1 cellular context compared by ENCODE assay signal in genomic region chr16:88597856-88598491, GRCh38.
A peak's percentile ranks its signal among the peaks of the same experiment; 100 is the strongest.
TF ChIP-seq lines count a peak whose summit lies in the region.

No MANE protein-coding gene starts in this region.

TF ChIP-seq in HepG2, 621 proteins besides CTCF, POLR2A, EP300 and RAD21 (continued from another document and continues in another):
- peak; percentile 91 for TF ChIP-seq PAXIP1 (CRISPR knock-in tag; conservative IDR thresholded peaks at IDR 0.05)
- no peak for TF ChIP-seq ZNF878 (CRISPR knock-in tag; IDR thresholded peaks at IDR 0.05)
- no peak for TF ChIP-seq ZNF790 (CRISPR knock-in tag; IDR thresholded peaks at IDR 0.05; ENCODE audit: borderline replicate concordance)
- no peak for TF ChIP-seq KDM3A (CRISPR knock-in tag; IDR thresholded peaks at IDR 0.05; ENCODE audit: low read depth)
- TF ChIP-seq, protein P1, sequence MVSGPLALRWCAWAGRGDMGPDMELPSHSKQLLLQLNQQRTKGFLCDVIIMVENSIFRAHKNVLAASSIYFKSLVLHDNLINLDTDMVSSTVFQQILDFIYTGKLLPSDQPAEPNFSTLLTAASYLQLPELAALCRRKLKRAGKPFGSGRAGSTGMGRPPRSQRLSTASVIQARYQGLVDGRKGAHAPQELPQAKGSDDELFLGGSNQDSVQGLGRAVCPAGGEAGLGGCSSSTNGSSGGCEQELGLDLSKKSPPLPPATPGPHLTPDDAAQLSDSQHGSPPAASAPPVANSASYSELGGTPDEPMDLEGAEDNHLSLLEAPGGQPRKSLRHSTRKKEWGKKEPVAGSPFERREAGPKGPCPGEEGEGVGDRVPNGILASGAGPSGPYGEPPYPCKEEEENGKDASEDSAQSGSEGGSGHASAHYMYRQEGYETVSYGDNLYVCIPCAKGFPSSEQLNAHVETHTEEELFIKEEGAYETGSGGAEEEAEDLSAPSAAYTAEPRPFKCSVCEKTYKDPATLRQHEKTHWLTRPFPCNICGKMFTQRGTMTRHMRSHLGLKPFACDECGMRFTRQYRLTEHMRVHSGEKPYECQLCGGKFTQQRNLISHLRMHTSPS (CRISPR knock-in tag; IDR thresholded peaks at IDR 0.05; ENCODE audit: low read depth) = peak; percentile 66; the same call in 1 of the 2 replicates
- 0 out of 2 replicates have a peak, but pooled peaks have one; percentile 48 for TF ChIP-seq MEF2D (CRISPR knock-in tag; IDR thresholded peaks at IDR 0.05)
- TF ChIP-seq, protein P2, sequence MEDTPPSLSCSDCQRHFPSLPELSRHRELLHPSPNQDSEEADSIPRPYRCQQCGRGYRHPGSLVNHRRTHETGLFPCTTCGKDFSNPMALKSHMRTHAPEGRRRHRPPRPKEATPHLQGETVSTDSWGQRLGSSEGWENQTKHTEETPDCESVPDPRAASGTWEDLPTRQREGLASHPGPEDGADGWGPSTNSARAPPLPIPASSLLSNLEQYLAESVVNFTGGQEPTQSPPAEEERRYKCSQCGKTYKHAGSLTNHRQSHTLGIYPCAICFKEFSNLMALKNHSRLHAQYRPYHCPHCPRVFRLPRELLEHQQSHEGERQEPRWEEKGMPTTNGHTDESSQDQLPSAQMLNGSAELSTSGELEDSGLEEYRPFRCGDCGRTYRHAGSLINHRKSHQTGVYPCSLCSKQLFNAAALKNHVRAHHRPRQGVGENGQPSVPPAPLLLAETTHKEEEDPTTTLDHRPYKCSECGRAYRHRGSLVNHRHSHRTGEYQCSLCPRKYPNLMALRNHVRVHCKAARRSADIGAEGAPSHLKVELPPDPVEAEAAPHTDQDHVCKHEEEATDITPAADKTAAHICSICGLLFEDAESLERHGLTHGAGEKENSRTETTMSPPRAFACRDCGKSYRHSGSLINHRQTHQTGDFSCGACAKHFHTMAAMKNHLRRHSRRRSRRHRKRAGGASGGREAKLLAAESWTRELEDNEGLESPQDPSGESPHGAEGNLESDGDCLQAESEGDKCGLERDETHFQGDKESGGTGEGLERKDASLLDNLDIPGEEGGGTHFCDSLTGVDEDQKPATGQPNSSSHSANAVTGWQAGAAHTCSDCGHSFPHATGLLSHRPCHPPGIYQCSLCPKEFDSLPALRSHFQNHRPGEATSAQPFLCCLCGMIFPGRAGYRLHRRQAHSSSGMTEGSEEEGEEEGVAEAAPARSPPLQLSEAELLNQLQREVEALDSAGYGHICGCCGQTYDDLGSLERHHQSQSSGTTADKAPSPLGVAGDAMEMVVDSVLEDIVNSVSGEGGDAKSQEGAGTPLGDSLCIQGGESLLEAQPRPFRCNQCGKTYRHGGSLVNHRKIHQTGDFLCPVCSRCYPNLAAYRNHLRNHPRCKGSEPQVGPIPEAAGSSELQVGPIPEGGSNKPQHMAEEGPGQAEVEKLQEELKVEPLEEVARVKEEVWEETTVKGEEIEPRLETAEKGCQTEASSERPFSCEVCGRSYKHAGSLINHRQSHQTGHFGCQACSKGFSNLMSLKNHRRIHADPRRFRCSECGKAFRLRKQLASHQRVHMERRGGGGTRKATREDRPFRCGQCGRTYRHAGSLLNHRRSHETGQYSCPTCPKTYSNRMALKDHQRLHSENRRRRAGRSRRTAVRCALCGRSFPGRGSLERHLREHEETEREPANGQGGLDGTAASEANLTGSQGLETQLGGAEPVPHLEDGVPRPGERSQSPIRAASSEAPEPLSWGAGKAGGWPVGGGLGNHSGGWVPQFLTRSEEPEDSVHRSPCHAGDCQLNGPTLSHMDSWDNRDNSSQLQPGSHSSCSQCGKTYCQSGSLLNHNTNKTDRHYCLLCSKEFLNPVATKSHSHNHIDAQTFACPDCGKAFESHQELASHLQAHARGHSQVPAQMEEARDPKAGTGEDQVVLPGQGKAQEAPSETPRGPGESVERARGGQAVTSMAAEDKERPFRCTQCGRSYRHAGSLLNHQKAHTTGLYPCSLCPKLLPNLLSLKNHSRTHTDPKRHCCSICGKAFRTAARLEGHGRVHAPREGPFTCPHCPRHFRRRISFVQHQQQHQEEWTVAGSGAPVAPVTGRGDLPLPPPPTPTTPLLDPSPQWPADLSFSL (CRISPR knock-in tag; IDR thresholded peaks at IDR 0.05) = no peak
- 0 out of 2 replicates have a peak, but pooled peaks have one; percentile 33 for TF ChIP-seq ZNF317 (CRISPR knock-in tag; IDR thresholded peaks at IDR 0.05)
- peak; percentile 52; the same call in 1 of the 2 replicates for TF ChIP-seq ZNF350 (CRISPR knock-in tag; IDR thresholded peaks at IDR 0.05; ENCODE audit: borderline replicate concordance, low read depth)
- TF ChIP-seq ZNF670 (CRISPR knock-in tag; IDR thresholded peaks at IDR 0.05; ENCODE audit: borderline replicate concordance) = no peak
- TF ChIP-seq, protein P3, sequence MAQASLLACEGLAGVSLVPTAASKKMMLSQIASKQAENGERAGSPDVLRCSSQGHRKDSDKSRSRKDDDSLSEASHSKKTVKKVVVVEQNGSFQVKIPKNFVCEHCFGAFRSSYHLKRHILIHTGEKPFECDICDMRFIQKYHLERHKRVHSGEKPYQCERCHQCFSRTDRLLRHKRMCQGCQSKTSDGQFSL (CRISPR knock-in tag; IDR thresholded peaks at IDR 0.05) = peak; percentile 66; the same call in 1 of the 2 replicates
- peak; percentile 76; the same call in 1 of the 2 replicates for TF ChIP-seq MYC (CRISPR knock-in tag; IDR thresholded peaks at IDR 0.05; ENCODE audit: borderline replicate concordance)
- TF ChIP-seq ATF5 (CRISPR knock-in tag; IDR thresholded peaks at IDR 0.05; ENCODE audit: low read depth) = 0 out of 2 replicates have a peak, but pooled peaks have one; percentile 51
- TF ChIP-seq ZMYM2 (CRISPR knock-in tag; IDR thresholded peaks at IDR 0.05) = no peak
- peak; percentile 71 for TF ChIP-seq NR2C2 (CRISPR knock-in tag; IDR thresholded peaks at IDR 0.05; ENCODE audit: borderline replicate concordance)
- TF ChIP-seq ZNF292 (CRISPR knock-in tag; IDR thresholded peaks at IDR 0.05; ENCODE audit: borderline replicate concordance, low read depth) = peak; percentile 78; the same call in 1 of the 2 replicates
- peak; percentile 40; the same call in 1 of the 2 replicates for TF ChIP-seq ZNF205 (CRISPR knock-in tag; IDR thresholded peaks at IDR 0.05)
- no peak for TF ChIP-seq SOX13 (IDR thresholded peaks at IDR 0.05)
- TF ChIP-seq SOX13 (CRISPR knock-in tag; conservative IDR thresholded peaks at IDR 0.05 in 1 of 2, IDR thresholded peaks at IDR 0.05 in 1 of 2) = peak in 1 of 2 experiments; percentile 37; a peak in 1 of 4 replicates
- peak; percentile 32; the same call in 1 of the 2 replicates for TF ChIP-seq BCL6 (CRISPR knock-in tag; IDR thresholded peaks at IDR 0.05)
- TF ChIP-seq PITX1 (CRISPR knock-in tag; IDR thresholded peaks at IDR 0.05) = peak; percentile 80
- peak; percentile 85; the same call in 1 of the 2 replicates for TF ChIP-seq NR2F2 (IDR thresholded peaks at IDR 0.05; ENCODE audit: borderline replicate concordance, low read depth)
- peak; percentile 71; the same call in 1 of the 2 replicates for TF ChIP-seq HDAC1 (CRISPR knock-in tag; IDR thresholded peaks at IDR 0.05)
- TF ChIP-seq, protein P4, sequence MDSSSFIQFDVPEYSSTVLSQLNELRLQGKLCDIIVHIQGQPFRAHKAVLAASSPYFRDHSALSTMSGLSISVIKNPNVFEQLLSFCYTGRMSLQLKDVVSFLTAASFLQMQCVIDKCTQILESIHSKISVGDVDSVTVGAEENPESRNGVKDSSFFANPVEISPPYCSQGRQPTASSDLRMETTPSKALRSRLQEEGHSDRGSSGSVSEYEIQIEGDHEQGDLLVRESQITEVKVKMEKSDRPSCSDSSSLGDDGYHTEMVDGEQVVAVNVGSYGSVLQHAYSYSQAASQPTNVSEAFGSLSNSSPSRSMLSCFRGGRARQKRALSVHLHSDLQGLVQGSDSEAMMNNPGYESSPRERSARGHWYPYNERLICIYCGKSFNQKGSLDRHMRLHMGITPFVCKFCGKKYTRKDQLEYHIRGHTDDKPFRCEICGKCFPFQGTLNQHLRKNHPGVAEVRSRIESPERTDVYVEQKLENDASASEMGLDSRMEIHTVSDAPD (CRISPR knock-in tag; IDR thresholded peaks at IDR 0.05) = no peak
- no peak for TF ChIP-seq PHF21A (CRISPR knock-in tag; IDR thresholded peaks at IDR 0.05)
- no peak for TF ChIP-seq ZNF607 (CRISPR knock-in tag; IDR thresholded peaks at IDR 0.05; ENCODE audit: borderline replicate concordance)
- TF ChIP-seq ZBTB33 (CRISPR knock-in tag; IDR thresholded peaks at IDR 0.05) = peak; percentile 95
- TF ChIP-seq, protein P5, sequence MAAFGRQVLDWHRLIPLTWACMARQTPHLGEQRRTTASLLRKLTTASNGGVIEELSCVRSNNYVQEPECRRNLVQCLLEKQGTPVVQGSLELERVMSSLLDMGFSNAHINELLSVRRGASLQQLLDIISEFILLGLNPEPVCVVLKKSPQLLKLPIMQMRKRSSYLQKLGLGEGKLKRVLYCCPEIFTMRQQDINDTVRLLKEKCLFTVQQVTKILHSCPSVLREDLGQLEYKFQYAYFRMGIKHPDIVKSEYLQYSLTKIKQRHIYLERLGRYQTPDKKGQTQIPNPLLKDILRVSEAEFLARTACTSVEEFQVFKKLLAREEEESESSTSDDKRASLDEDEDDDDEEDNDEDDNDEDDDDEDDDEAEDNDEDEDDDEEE (CRISPR knock-in tag; IDR thresholded peaks at IDR 0.05) = no peak
- peak; percentile 61; the same call in 1 of the 2 replicates for TF ChIP-seq SMAD1 (CRISPR knock-in tag; IDR thresholded peaks at IDR 0.05; ENCODE audit: borderline replicate concordance, low read depth)
- TF ChIP-seq, protein P6, sequence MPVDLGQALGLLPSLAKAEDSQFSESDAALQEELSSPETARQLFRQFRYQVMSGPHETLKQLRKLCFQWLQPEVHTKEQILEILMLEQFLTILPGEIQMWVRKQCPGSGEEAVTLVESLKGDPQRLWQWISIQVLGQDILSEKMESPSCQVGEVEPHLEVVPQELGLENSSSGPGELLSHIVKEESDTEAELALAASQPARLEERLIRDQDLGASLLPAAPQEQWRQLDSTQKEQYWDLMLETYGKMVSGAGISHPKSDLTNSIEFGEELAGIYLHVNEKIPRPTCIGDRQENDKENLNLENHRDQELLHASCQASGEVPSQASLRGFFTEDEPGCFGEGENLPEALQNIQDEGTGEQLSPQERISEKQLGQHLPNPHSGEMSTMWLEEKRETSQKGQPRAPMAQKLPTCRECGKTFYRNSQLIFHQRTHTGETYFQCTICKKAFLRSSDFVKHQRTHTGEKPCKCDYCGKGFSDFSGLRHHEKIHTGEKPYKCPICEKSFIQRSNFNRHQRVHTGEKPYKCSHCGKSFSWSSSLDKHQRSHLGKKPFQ (CRISPR knock-in tag; IDR thresholded peaks at IDR 0.05; ENCODE audit: insufficient replicate concordance) = peak; percentile 62
- TF ChIP-seq IRF9 (CRISPR knock-in tag; IDR thresholded peaks at IDR 0.05; ENCODE audit: borderline replicate concordance) = peak; percentile 51; the same call in 1 of the 2 replicates
- TF ChIP-seq CHD4 (IDR thresholded peaks at IDR 0.05; ENCODE audit: borderline replicate concordance, low read length) = peak; percentile 45; the same call in 1 of the 2 replicates
- 0 out of 2 replicates have a peak, but pooled peaks have one; percentile 26 for TF ChIP-seq ZNF264 (CRISPR knock-in tag; IDR thresholded peaks at IDR 0.05)
- peak; percentile 55; the same call in 1 of the 2 replicates for TF ChIP-seq AKAP8 (CRISPR knock-in tag; IDR thresholded peaks at IDR 0.05)
- TF ChIP-seq ZNF556 (CRISPR knock-in tag; IDR thresholded peaks at IDR 0.05; ENCODE audit: borderline replicate concordance) = peak; percentile 77; the same call in 1 of the 2 replicates
- no peak for TF ChIP-seq SUZ12 (IDR thresholded peaks at IDR 0.05; ENCODE audit: low read depth, low read length)
- TF ChIP-seq JUN (CRISPR knock-in tag; IDR thresholded peaks at IDR 0.05) = 0 out of 2 replicates have a peak, but pooled peaks have one; percentile 29
- 0 out of 2 replicates have a peak, but pooled peaks have one; percentile 38 for TF ChIP-seq ZZZ3 (CRISPR knock-in tag; IDR thresholded peaks at IDR 0.05; ENCODE audit: borderline replicate concordance)
- peak; percentile 75 for TF ChIP-seq ZFX (CRISPR knock-in tag; IDR thresholded peaks at IDR 0.05; ENCODE audit: low read depth)
